Comparison of ENCODE assay signal across 8 cellular contexts in genomic region chr16:970766-971581, GRCh38. TPM values are rescaled to one million over a fixed set of nuclear protein-coding genes. Genes with fewer than 3 reads are reported as not detected.
DNase-seq lines count a peak whose midpoint lies in the region; ATAC-seq lines count a peak whose summit lies in the region.

TSS of gene LMF1 (minus strand) at chr16:970984. CDS start at chr16:970980, 4 bp downstream.

- WGBS in esophagus, 2 donors: 6% methylated on average over 65 to 71 of the region's 71 CpGs

- no peak within 1 kb of the TSS for H3K9ac ChIP-seq in muscle layer of colon (ENCODE audit: low read length)

- H3K27me3 ChIP-seq in esophagus (ENCODE audit: control insufficient read depth in 1 of 2, insufficient read depth in 2 of 2, low read length in 2 of 2) (no peaks in the 10 kb centered on the region), muscle layer of colon (ENCODE audit: control insufficient read depth in 1 of 2, insufficient read depth in 2 of 2, low read length in 2 of 2) (no peaks in the 10 kb centered on the region)

- peaks cover 2 to 7% of the 10 kb centered on the region in 2 donors for H3K36me3 ChIP-seq in esophagus (ENCODE audit: control insufficient read depth in 2 of 2, insufficient read depth in 2 of 2, low read length in 1 of 2)
- peaks cover 4% of the 10 kb centered on the region for H3K36me3 ChIP-seq in muscle layer of colon (ENCODE audit: insufficient read depth, low read length)

- peak within 1 kb of the TSS; percentile 91 to 92 for H3K27ac ChIP-seq in esophagus (ENCODE audit: low read depth in 2 of 2, low read length in 1 of 2)
- H3K27ac ChIP-seq in muscle layer of colon (ENCODE audit: low read depth, low read length): peak within 1 kb of the TSS; percentile 80

- peak; percentile 72 for ATAC-seq in GM19467 (IDR thresholded peaks at IDR 0.05; ENCODE audit: unreplicated experiment)

- H3K4me3 ChIP-seq in esophagus (ENCODE audit: low read depth in 1 of 2, low read length in 2 of 2) (peak within 1 kb of the TSS; percentile 68 to 93), muscle layer of colon (ENCODE audit: low read depth in 1 of 2, low read length in 2 of 2) (peak within 1 kb of the TSS; percentile 71 to 96)

- H3K4me1 ChIP-seq in esophagus (ENCODE audit: control insufficient read depth in 2 of 2, insufficient read depth in 2 of 2, low read length in 1 of 2) (peaks cover 6 to 13% of the 10 kb centered on the region in 2 donors), muscle layer of colon (ENCODE audit: insufficient read depth, low read length) (peaks cover 9% of the 10 kb centered on the region)

- DNase-seq in COLO668 (lab: John Stamatoyannopoulos, UW; ENCODE audit: unreplicated experiment): peak; percentile 91
- peak; percentile 87 for DNase-seq in HT-29 (ENCODE audit: low spot score)
- peak; percentile 39 for DNase-seq in OCI-M2 (lab: John Stamatoyannopoulos, UW; ENCODE audit: unreplicated experiment)
- peak; percentile 99 for DNase-seq in activated T-cell treated with anti-CD3 and anti-CD28 coated beads, Interleukin-2, amount 50 U/mL, for 1 hour
- DNase-seq in stimulated activated CD8-positive, alpha-beta memory T cell treated with anti-CD3 and anti-CD28 coated beads, Interleukin-4, amount 100 ng/mL, for 48 hours: peak; percentile 99

- peaks cover 0 to 2% of the 10 kb centered on the region in 2 donors for H3K9me3 ChIP-seq in esophagus (ENCODE audit: control insufficient read depth in 2 of 2, insufficient read depth in 1 of 2, low read depth in 1 of 2, low read length in 1 of 2)
- H3K9me3 ChIP-seq in muscle layer of colon (ENCODE audit: low read length): no peaks in the 10 kb centered on the region

RNA-seq across cellular contexts. Expression of gene LMF1, which starts in this region (rescaled TPM):
- total RNA-seq in HT-29 (2014; rRNA removed; shearing (Covaris generic)): 2.1 and 5.2 TPM in 2 replicates
- polyA plus RNA-seq in esophagus: 10 to 100 TPM in 1 of 2 donors, 1 to 10 TPM in 1; 8.2 to 17.2 TPM

Comparison
In these comparisons a context has a peak if more than half of its experiments do, and no peak if none do; other contexts are left out.
1. Peak in every context shown above with its lines: DNase-seq, ATAC-seq, H3K4me3 ChIP-seq and H3K27ac ChIP-seq.
2. DNase-seq: peak in every context shown above with its lines; median percentile 99 in activated T-cell treated with anti-CD3 and anti-CD28 coated beads, Interleukin-2, amount 50 U/mL, for 1 hour; 99 in stimulated activated CD8-positive, alpha-beta memory T cell treated with anti-CD3 and anti-CD28 coated beads, Interleukin-4, amount 100 ng/mL, for 48 hours; 91 in COLO668; 87 in HT-29; 39 in OCI-M2.